Comparison of ENCODE assay signal across 17 cellular contexts in genomic region chr6:145656128-145656527, GRCh38.
A peak's percentile ranks its signal among the peaks of the same experiment; 100 is the strongest.
DNase-seq lines count a peak whose midpoint lies in the region; ATAC-seq and TF ChIP-seq lines count a peak whose summit lies in the region.
"Had no signal": no experiment of that assay in that cellular context is flagged by ENCODE, and none has a peak within 500 bp of the region (broad histone marks: within the 10 kb centered on the region; RNA-seq: fewer than 3 reads in every experiment).

No MANE protein-coding gene starts in this region.

- H3K27me3 ChIP-seq in cardiac muscle cell (no peaks in the 10 kb centered on the region), Loucy (ENCODE audit: insufficient read depth, low read length, poor library complexity, severe bottlenecking) (no peaks in the 10 kb centered on the region)

- H3K9me3 Mint-ChIP-seq in osteocyte (ENCODE audit: unreplicated experiment), result no peaks in the 10 kb centered on the region
- H3K9me3 Mint-ChIP-seq: CD4-positive, CD25-positive, alpha-beta regulatory T cell; IgD-negative memory B cell had no signal

- H3K9me3 ChIP-seq in cardiac muscle cell (ENCODE audit: low read depth), result no peaks in the 10 kb centered on the region
- no peaks in the 10 kb centered on the region for H3K9me3 ChIP-seq in Loucy (ENCODE audit: insufficient read depth, low read depth, low read length)
- H3K9me3 ChIP-seq: Caco-2 had no signal

- no peak overlapping the region for H3K4me3 Mint-ChIP-seq in osteocyte (ENCODE audit: unreplicated experiment)
- H3K4me3 Mint-ChIP-seq: CD4-positive, CD25-positive, alpha-beta regulatory T cell; IgD-negative memory B cell had no signal

- H3F3A ChIP-seq in Loucy (ENCODE audit: low read depth), result no peaks in the 10 kb centered on the region

- H3K9me2 ChIP-seq in Loucy (replicated peaks; ENCODE audit: low read depth, low read length), result no peaks in the 10 kb centered on the region

- no peaks in the 10 kb centered on the region for H3K36me3 Mint-ChIP-seq in osteocyte (ENCODE audit: unreplicated experiment)
- H3K36me3 Mint-ChIP-seq: CD4-positive, CD25-positive, alpha-beta regulatory T cell had no signal

- peaks cover 12% of the 10 kb centered on the region for H3K4me1 Mint-ChIP-seq in osteocyte (ENCODE audit: unreplicated experiment)

- H3K4me3 ChIP-seq in cardiac muscle cell (no peak overlapping the region), Loucy (ENCODE audit: low read length, poor library complexity, severe bottlenecking) (peak overlapping the region; percentile 34), cardiac fibroblast (replicated peaks in 1 of 2; ENCODE audit: low read depth in 2 of 2, low read length in 2 of 2) (no peak overlapping the region)
- H3K4me3 ChIP-seq: PC-9 had no signal

- peak overlapping the region; percentile 51 for H3K4me2 ChIP-seq in Loucy (ENCODE audit: low read depth, low read length, poor library complexity, severe bottlenecking)
- H3K4me2 ChIP-seq: PC-9 had no signal

- intact Hi-C loops in Right ventricle myocardium superior (cut with DNase I), result no loop called here

- no peak for ATAC-seq in Right ventricle myocardium superior (ENCODE audit: poor library complexity)
- ATAC-seq: HCT116 had no signal

- no peaks in the 10 kb centered on the region for H3K4me1 ChIP-seq in cardiac muscle cell (ENCODE audit: low read depth)
- peaks cover 11% of the 10 kb centered on the region for H3K4me1 ChIP-seq in Loucy (ENCODE audit: insufficient read depth, low read length, poor library complexity, severe bottlenecking)
- H3K4me1 ChIP-seq: Caco-2 had no signal

- H3K9ac ChIP-seq in Loucy (ENCODE audit: low read depth, low read length, poor library complexity, severe bottlenecking), result no peak overlapping the region

- DNase-seq in cardiac muscle cell (ENCODE audit: low read depth in 1 of 2, low spot score in 1 of 2), result peak in 1 of 2 donors; percentile 19
- DNase-seq in Right ventricle myocardium superior, result no peak
- DNase-seq in cardiac fibroblast (ENCODE audit: low read depth in 2 of 2), result peak; percentile 30 to 34
- no peak for DNase-seq in osteocyte (ENCODE audit: extremely low spot score, unreplicated experiment)
- DNase-seq in NCI-H2196 (lab: John Stamatoyannopoulos, UW; ENCODE audit: unreplicated experiment), result no peak
- no peak for DNase-seq in activated CD4-positive, alpha-beta T cell treated with anti-CD3 and anti-CD28 coated beads for 4 hours
- DNase-seq in DMS53 (lab: John Stamatoyannopoulos, UW), result no peak
- DNase-seq: Caco-2; CD4-positive, CD25-positive, alpha-beta regulatory T cell; MV-4-11; NCI-H1417 treated with DMSO at 0.1 percent for 48 hours; NCI-H1930; NCI-H774; PC-9 had no signal

- no peak overlapping the region for H3K27ac ChIP-seq in cardiac muscle cell
- H3K27ac ChIP-seq: PC-9 had no signal

- H2AFZ ChIP-seq in Loucy (ENCODE audit: low read length), result peak overlapping the region; percentile 47
- H2AFZ ChIP-seq: PC-9 had no signal

- no peaks in the 10 kb centered on the region for H3K36me3 ChIP-seq in cardiac muscle cell
- no peaks in the 10 kb centered on the region for H3K36me3 ChIP-seq in Loucy (ENCODE audit: insufficient read depth, low read length)

- no peaks in the 10 kb centered on the region for H4K20me1 ChIP-seq in Loucy (ENCODE audit: insufficient read depth, low read length, poor library complexity, severe bottlenecking)

- H3K27me3 Mint-ChIP-seq in osteocyte (ENCODE audit: unreplicated experiment), result no peaks in the 10 kb centered on the region
- H3K27me3 Mint-ChIP-seq: IgD-negative memory B cell had no signal

- H3K79me2 ChIP-seq in Loucy (ENCODE audit: insufficient read depth, low read length), result no peaks in the 10 kb centered on the region

- TF ChIP-seq CTCF in cardiac muscle cell (IDR thresholded peaks at IDR 0.05; ENCODE audit: low read depth, low read length) (peak; percentile 7), Loucy (conservative IDR thresholded peaks at IDR 0.05; ENCODE audit: low read length) (peak; percentile 37), cardiac fibroblast (IDR thresholded peaks at IDR 0.05; ENCODE audit: low read depth, low read length) (peak; percentile 12), osteocyte (IDR thresholded peaks at IDR 0.05) (no peak)

- peak overlapping the region; percentile 33 for H3K27ac Mint-ChIP-seq in osteocyte (ENCODE audit: unreplicated experiment)
- H3K27ac Mint-ChIP-seq: IgD-negative memory B cell had no signal

Comparison
In these comparisons a context has a peak if more than half of its experiments do, and no peak if none do; other contexts are left out.
1. DNase-seq: peak in cardiac fibroblast (2 of 2); none in Right ventricle myocardium superior (single experiment), osteocyte (single experiment), NCI-H2196 (single experiment), activated CD4-positive, alpha-beta T cell treated with anti-CD3 and anti-CD28 coated beads for 4 hours (0 of 2) and DMS53 (single experiment).